Comparison of ENCODE assay signal across 8 cellular contexts in the genomic region with DNA sequence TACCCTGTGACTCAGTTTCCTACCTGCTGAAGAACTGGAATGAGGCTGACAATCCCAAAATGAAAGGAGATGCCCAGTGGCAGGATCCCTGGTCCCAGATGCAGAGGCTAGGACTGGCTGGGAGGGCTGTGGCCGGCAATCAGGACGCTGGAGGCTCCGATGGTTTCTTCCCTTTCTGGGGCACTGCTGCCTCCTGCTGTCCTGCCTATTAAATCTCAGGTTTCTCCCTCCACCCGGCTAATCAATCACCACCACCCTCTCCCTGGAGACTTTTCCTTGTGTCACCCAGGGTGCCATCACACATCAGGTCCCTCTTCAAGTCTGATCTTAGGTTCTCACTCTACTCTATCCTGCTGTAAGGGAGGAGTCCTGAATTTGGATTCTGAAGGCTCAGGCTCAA.
DNase-seq lines count a peak whose midpoint lies in the region; ATAC-seq and TF ChIP-seq lines count a peak whose summit lies in the region.

No MANE protein-coding gene starts in this region.

- H3K27me3 Mint-ChIP-seq in stimulated activated memory B cell treated with anti-CD40 and anti-IgM and Interleukin-4, amounts not matched to agents 10 μg/mL and 1 μg/mL and 100 μg/mL, for 72 hours = no peaks in the 10 kb centered on the region

- CTCF ChIA-PET in PC-3 (lab: Charles Lee) = no interaction called here

- H3K36me3 ChIP-seq in PC-3 (ENCODE audit: low read depth, low read length) = no peaks in the 10 kb centered on the region; the same call in 1 of the 2 replicates
- no peaks in the 10 kb centered on the region for H3K36me3 ChIP-seq in colonic mucosa

- H3K36me3 Mint-ChIP-seq in stimulated activated memory B cell treated with anti-CD40 and anti-IgM and Interleukin-4, amounts not matched to agents 10 μg/mL and 1 μg/mL and 100 μg/mL, for 72 hours = no peaks in the 10 kb centered on the region

- H3K4me3 Mint-ChIP-seq in stimulated activated memory B cell treated with anti-CD40 and anti-IgM and Interleukin-4, amounts not matched to agents 10 μg/mL and 1 μg/mL and 100 μg/mL, for 72 hours = no peak overlapping the region

- peak; percentile 73 for TF ChIP-seq CTCF in GM12874 (IDR thresholded peaks at IDR 0.05; ENCODE audit: insufficient read depth, low read depth, low read length)
- TF ChIP-seq CTCF in PC-3 (conservative IDR thresholded peaks at IDR 0.05; ENCODE audit: low read depth, low read length) = peak; percentile 81
- TF ChIP-seq CTCF in colonic mucosa (IDR thresholded peaks at IDR 0.05) = peak; percentile 26

- H3K9me3 Mint-ChIP-seq in stimulated activated memory B cell treated with anti-CD40 and anti-IgM and Interleukin-4, amounts not matched to agents 10 μg/mL and 1 μg/mL and 100 μg/mL, for 72 hours = no peaks in the 10 kb centered on the region

- peaks cover 5% of the 10 kb centered on the region for H3K4me1 Mint-ChIP-seq in stimulated activated memory B cell treated with anti-CD40 and anti-IgM and Interleukin-4, amounts not matched to agents 10 μg/mL and 1 μg/mL and 100 μg/mL, for 72 hours

- H3K9ac ChIP-seq in PC-3 (ENCODE audit: low read length) (no peak overlapping the region), colonic mucosa (ENCODE audit: low read depth in 2 of 2, low read length in 2 of 2) (no peak overlapping the region)

- H3K27ac Mint-ChIP-seq in stimulated activated memory B cell treated with anti-CD40 and anti-IgM and Interleukin-4, amounts not matched to agents 10 μg/mL and 1 μg/mL and 100 μg/mL, for 72 hours = no peak overlapping the region

- no TSS peak for BruUV-seq in PC-3 (replicated peaks; lab: Mats Ljungman, UMichigan)

- no peak overlapping the region for H3K27ac ChIP-seq in PC-3 (ENCODE audit: low read length)
- no peak overlapping the region for H3K27ac ChIP-seq in colonic mucosa

- DNase-seq in A172 (ENCODE audit: low spot score) = peak; percentile 61
- DNase-seq in PC-3 = peak; percentile 72
- peak; percentile 49 for DNase-seq in colonic mucosa
- DNase-seq in left colon = peak; percentile 34 to 59
- peak; percentile 43 for DNase-seq in stimulated activated CD8-positive, alpha-beta memory T cell treated with anti-CD3 and anti-CD28 coated beads, Interleukin-4, amount 100 ng/mL, for 48 hours

- no peaks in the 10 kb centered on the region for H3K9me2 ChIP-seq in PC-3 (replicated peaks; ENCODE audit: low read length)

- H3K4me2 ChIP-seq in PC-3 (ENCODE audit: low read length) = peak overlapping the region; percentile 79

- peak; percentile 74 for ATAC-seq in HG03432 (IDR thresholded peaks at IDR 0.05; ENCODE audit: unreplicated experiment)
- ATAC-seq in PC-3 = peak; percentile 92
- ATAC-seq in left colon = peak; percentile 93
- no peak for ATAC-seq in stimulated activated memory B cell treated with anti-CD40 and anti-IgM and Interleukin-4, amounts not matched to agents 10 μg/mL and 1 μg/mL and 100 μg/mL, for 72 hours

- H3K4me1 ChIP-seq in PC-3 (ENCODE audit: insufficient read depth, low read length) (no peaks in the 10 kb centered on the region), colonic mucosa (no peaks in the 10 kb centered on the region)

- H3F3A ChIP-seq in PC-3 (ENCODE audit: low read length, unreplicated experiment) = no peaks in the 10 kb centered on the region

- H3K9me3 ChIP-seq in PC-3 (ENCODE audit: low read length) = no peaks in the 10 kb centered on the region
- no peaks in the 10 kb centered on the region for H3K9me3 ChIP-seq in colonic mucosa

- POLR2A ChIA-PET in PC-3 (lab: Charles Lee; ENCODE audit: unreplicated experiment) = no interaction called here

- peak overlapping the region; percentile 53 for H3K4me3 ChIP-seq in PC-3 (ENCODE audit: low read length)
- H3K4me3 ChIP-seq in colonic mucosa = no peak overlapping the region

- intact Hi-C loops in PC-3 (cut with micrococcal nuclease) = loop anchor here (1.0 to 10.0 kb wide), 4 partner anchors 66 to 779 kb away; no protein-coding TSS in a partner anchor
- intact Hi-C loops in colonic mucosa (cut with DNase I) = loop anchor here (1.0 to 10.0 kb wide), 2 partner anchors 121 to 929 kb away; no protein-coding TSS in a partner anchor
- intact Hi-C loops in left colon (cut with DNase I, micrococcal nuclease) = loop anchor here in 1 of 2 donors (5.0 kb wide), 1 partner anchor 121 kb away; no protein-coding TSS in a partner anchor

- peak overlapping the region; percentile 70 for H2AFZ ChIP-seq in PC-3 (ENCODE audit: low read length)

- H3K27me3 ChIP-seq in PC-3 (ENCODE audit: low read length) (peaks cover 27% of the 10 kb centered on the region), colonic mucosa (no peaks in the 10 kb centered on the region)

- no peaks in the 10 kb centered on the region for H4K20me1 ChIP-seq in PC-3 (ENCODE audit: low read length)

- H3K79me2 ChIP-seq in PC-3 (ENCODE audit: low read length) = no peaks in the 10 kb centered on the region

Comparison
In these comparisons a context has a peak if more than half of its experiments do, and no peak if none do; other contexts are left out.
1. CTCF ChIP-seq: peak in every context shown above with its lines; median percentile 81 in PC-3; 73 in GM12874; 26 in colonic mucosa.